30 cellular contexts compared by ENCODE assay signal in genomic region chr14:24192933-24193332, GRCh38. TPM values are rescaled to one million over a fixed set of nuclear protein-coding genes. Genes with fewer than 3 reads are reported as not detected.
DNase-seq lines count a peak whose midpoint lies in the region; ATAC-seq, FAIRE-seq and TF ChIP-seq lines count a peak whose summit lies in the region.
"Had no signal": no experiment of that assay in that cellular context is flagged by ENCODE, and none has a peak within 500 bp of the region (broad histone marks: within the 10 kb centered on the region; RNA-seq: fewer than 3 reads in every experiment).

No MANE protein-coding gene starts in this region.

- no peak overlapping the region for H3K27ac ChIP-seq in CD8-positive, alpha-beta T cell (ENCODE audit: low read depth, low read length)
- no peak overlapping the region for H3K27ac ChIP-seq in astrocyte (ENCODE audit: low read depth, low read length)
- H3K27ac ChIP-seq: body of pancreas, GM23248, HL-60, SK-N-MC, suprapubic skin had no signal

- H3K36me3 ChIP-seq in CD8-positive, alpha-beta T cell (ENCODE audit: insufficient read depth, low read length) = peaks cover 11% of the 10 kb centered on the region
- peaks cover 18% of the 10 kb centered on the region for H3K36me3 ChIP-seq in astrocyte (ENCODE audit: insufficient read depth, low read length)

- no peak overlapping the region for H3K4me3 Mint-ChIP-seq in activated naive CD4-positive, alpha-beta T cell treated with anti-CD3 and anti-CD28 coated beads, Interleukin-2, amount 10 ng/mL, durations not matched to agents 7 days and 5 days
- no peak overlapping the region for H3K4me3 Mint-ChIP-seq in CD8-positive, alpha-beta T cell
- H3K4me3 Mint-ChIP-seq in astrocyte (ENCODE audit: unreplicated experiment) (peak overlapping the region; percentile 34), nephron progenitor cell (no peak overlapping the region)
- H3K4me3 Mint-ChIP-seq: mesothelial cell of epicardium had no signal

- no peak overlapping the region for H3K4me2 ChIP-seq in astrocyte (ENCODE audit: low read length)

- intact Hi-C loops in CD8-positive, alpha-beta T cell (cut with DNase I, micrococcal nuclease) = no loop called here

- no peak overlapping the region for H3K4me3 ChIP-seq in CD8-positive, alpha-beta T cell (ENCODE audit: low read depth, low read length)
- no peak overlapping the region for H3K4me3 ChIP-seq in astrocyte (ENCODE audit: insufficient read depth, low read depth, low read length)
- H3K4me3 ChIP-seq: body of pancreas, GM12878, GM23248, SK-N-MC, suprapubic skin had no signal

- H3K9me3 Mint-ChIP-seq in activated naive CD4-positive, alpha-beta T cell treated with anti-CD3 and anti-CD28 coated beads, Interleukin-2, amount 10 ng/mL, durations not matched to agents 7 days and 5 days = no peaks in the 10 kb centered on the region
- H3K9me3 Mint-ChIP-seq in CD8-positive, alpha-beta T cell = no peaks in the 10 kb centered on the region
- H3K9me3 Mint-ChIP-seq in astrocyte (ENCODE audit: unreplicated experiment) = no peaks in the 10 kb centered on the region
- H3K9me3 Mint-ChIP-seq in nephron progenitor cell = no peaks in the 10 kb centered on the region
- H3K9me3 Mint-ChIP-seq: mesothelial cell of epicardium had no signal

- no peak for FAIRE-seq in astrocyte (lab: Jason Lieb, UNC)
- FAIRE-seq: D721Med, GM12878, keratinocyte had no signal

- no peak for TF ChIP-seq CTCF in CD8-positive, alpha-beta T cell (IDR thresholded peaks at IDR 0.05)
- TF ChIP-seq CTCF in astrocyte (IDR thresholded peaks at IDR 0.05; ENCODE audit: insufficient read depth, low read depth, low read length) (no peak), nephron progenitor cell (IDR thresholded peaks at IDR 0.05) (no peak)

- H3K4me1 Mint-ChIP-seq in activated naive CD4-positive, alpha-beta T cell treated with anti-CD3 and anti-CD28 coated beads, Interleukin-2, amount 10 ng/mL, durations not matched to agents 7 days and 5 days = peaks cover 68% of the 10 kb centered on the region
- H3K4me1 Mint-ChIP-seq in CD8-positive, alpha-beta T cell (ENCODE audit: low read depth) = peaks cover 54% of the 10 kb centered on the region
- H3K4me1 Mint-ChIP-seq in astrocyte (ENCODE audit: low read depth, unreplicated experiment) (peaks cover 22% of the 10 kb centered on the region), nephron progenitor cell (peaks cover 60% of the 10 kb centered on the region)

- peaks cover 64% of the 10 kb centered on the region for H3K79me2 ChIP-seq in astrocyte (ENCODE audit: insufficient read depth, low read length)

- peaks cover 1% of the 10 kb centered on the region for H4K20me1 ChIP-seq in astrocyte (ENCODE audit: insufficient read depth, low read length)

- peaks cover 31% of the 10 kb centered on the region for H3K4me1 ChIP-seq in CD8-positive, alpha-beta T cell (ENCODE audit: insufficient read depth, low read length)
- peaks cover 8% of the 10 kb centered on the region for H3K4me1 ChIP-seq in astrocyte (ENCODE audit: insufficient read depth, low read length)

- peaks cover 42% of the 10 kb centered on the region for H3K36me3 Mint-ChIP-seq in activated naive CD4-positive, alpha-beta T cell treated with anti-CD3 and anti-CD28 coated beads, Interleukin-2, amount 10 ng/mL, durations not matched to agents 7 days and 5 days
- peaks cover 37% of the 10 kb centered on the region for H3K36me3 Mint-ChIP-seq in CD8-positive, alpha-beta T cell
- H3K36me3 Mint-ChIP-seq in astrocyte (ENCODE audit: low read depth, unreplicated experiment) (peaks cover 17% of the 10 kb centered on the region), nephron progenitor cell (ENCODE audit: low read depth) (peaks cover 41% of the 10 kb centered on the region)

- DNase-seq in activated naive CD4-positive, alpha-beta T cell treated with anti-CD3 and anti-CD28 coated beads, Interleukin-2, amount 10 ng/mL, durations not matched to agents 7 days and 5 days = no peak
- no peak for DNase-seq in activated naive CD4-positive, alpha-beta T cell treated with Interleukin-2 at 50 U/mL for 16 hours
- DNase-seq in CD8-positive, alpha-beta T cell = no peak
- DNase-seq in astrocyte (ENCODE audit: low read depth) (no peak), nephron progenitor cell (no peak), activated gamma-delta T cell (lab: John Stamatoyannopoulos, UW) (no peak)
- DNase-seq in central memory CD4-positive, alpha-beta T cell = no peak
- DNase-seq: ACHN; activated CD8-positive, alpha-beta memory T cell treated with anti-CD3 and anti-CD28 coated beads, Interleukin-2, amount 50 U/mL, for 48 hours; activated effector memory CD4-positive, alpha-beta T cell treated with Interleukin-2 at 50 U/mL for 16 hours; body of pancreas; C1 segment of cervical spinal cord; GM23248; left ventricle myocardium superior; NCI-H1436 treated with DMSO at 0.1 percent for 48 hours; NCI-H446 treated with DMSO at 0.1 percent for 48 hours; NCI-H82; posterior cingulate gyrus; stimulated activated CD4-positive, alpha-beta T cell treated with anti-CD3 and anti-CD28 coated beads, Interleukin-4, amount 100 ng/mL, for 4 hours; stimulated activated naive CD4-positive, alpha-beta T cell had no signal

- H3K27me3 Mint-ChIP-seq in activated naive CD4-positive, alpha-beta T cell treated with anti-CD3 and anti-CD28 coated beads, Interleukin-2, amount 10 ng/mL, durations not matched to agents 7 days and 5 days = no peaks in the 10 kb centered on the region
- H3K27me3 Mint-ChIP-seq in CD8-positive, alpha-beta T cell (ENCODE audit: low read depth) = no peaks in the 10 kb centered on the region
- H3K27me3 Mint-ChIP-seq in astrocyte (ENCODE audit: low read depth, unreplicated experiment) (no peaks in the 10 kb centered on the region), nephron progenitor cell (ENCODE audit: low read depth, poor library complexity) (peaks cover 5% of the 10 kb centered on the region)

- no peaks in the 10 kb centered on the region for H3K27me3 ChIP-seq in CD8-positive, alpha-beta T cell (ENCODE audit: insufficient read depth, low read length)
- no peaks in the 10 kb centered on the region for H3K27me3 ChIP-seq in astrocyte (ENCODE audit: insufficient read depth, low read length)
- H3K27me3 ChIP-seq: body of pancreas, suprapubic skin had no signal

- POLR2A ChIA-PET in CD8-positive, alpha-beta T cell (lab: Charles Lee) = no interaction called here

- no peak overlapping the region for H2AFZ ChIP-seq in astrocyte (ENCODE audit: low read depth, low read length)
- H2AFZ ChIP-seq: GM23248 had no signal

- peak overlapping the region; percentile 68 for H3K27ac Mint-ChIP-seq in activated naive CD4-positive, alpha-beta T cell treated with anti-CD3 and anti-CD28 coated beads, Interleukin-2, amount 10 ng/mL, durations not matched to agents 7 days and 5 days
- peak overlapping the region; percentile 74 for H3K27ac Mint-ChIP-seq in CD8-positive, alpha-beta T cell
- H3K27ac Mint-ChIP-seq in astrocyte (ENCODE audit: unreplicated experiment) (no peak overlapping the region), nephron progenitor cell (peak overlapping the region; percentile 54)

- CTCF ChIA-PET in activated naive CD4-positive, alpha-beta T cell treated with anti-CD3 and anti-CD28 coated beads, Interleukin-2, amount 10 ng/mL, durations not matched to agents 7 days and 5 days (lab: Charles Lee) = no interaction called here
- CTCF ChIA-PET in CD8-positive, alpha-beta T cell (lab: Charles Lee) = interaction anchor here (2.1 to 3.8 kb wide), 2 partner anchors 23 to 32 kb away, joined by 5 to 27 read pairs; partner anchors contain the start of genes IRF9 and MDP1

- no peaks in the 10 kb centered on the region for H3K9me3 ChIP-seq in CD8-positive, alpha-beta T cell (ENCODE audit: low read length)
- no peaks in the 10 kb centered on the region for H3K9me3 ChIP-seq in astrocyte (ENCODE audit: insufficient read depth, low read depth, low read length)
- H3K9me3 ChIP-seq: body of pancreas, suprapubic skin had no signal

- ATAC-seq in CD8-positive, alpha-beta T cell = no peak
- no peak for ATAC-seq in HG02938 (IDR thresholded peaks at IDR 0.05; ENCODE audit: unreplicated experiment)
- ATAC-seq: body of pancreas, GM12878, left ventricle myocardium superior, right cardiac atrium had no signal

- H3K9ac ChIP-seq in astrocyte (ENCODE audit: low read length) = no peak overlapping the region
- H3K9ac ChIP-seq: GM23248 had no signal

RNA-seq across cellular contexts. Expression of gene TM9SF1, which starts 2.3 kb away (rescaled TPM):
- 10 to 100 TPM; 17.5 to 20.4 TPM for total RNA-seq in CD8-positive, alpha-beta T cell
- total RNA-seq in astrocyte = 59.3 and 62.9 TPM in 2 replicates

RNA-seq across cellular contexts. Expression of gene IPO4, which starts 4.3 kb away (rescaled TPM):
- 10 to 100 TPM; 69.2 to 75.6 TPM for total RNA-seq in CD8-positive, alpha-beta T cell
- 46.1 and 53.3 TPM in 2 replicates for total RNA-seq in astrocyte

RNA-seq across cellular contexts. Expression of gene TSSK4, which starts 12.6 kb away (rescaled TPM):
- total RNA-seq in CD8-positive, alpha-beta T cell = under 1 TPM; 0.38 to 0.56 TPM
- 0.22 and 0.34 TPM in 2 replicates for total RNA-seq in astrocyte
- total RNA-seq: chondrocyte, GM12878, GM23248, suprapubic skin had no signal

RNA-seq across cellular contexts. Expression of gene CHMP4A, which starts 20.4 kb away (rescaled TPM):
- total RNA-seq in CD8-positive, alpha-beta T cell = 10 to 100 TPM; 70.1 to 77.6 TPM
- total RNA-seq in astrocyte = 26.7 and 32.2 TPM in 2 replicates

RNA-seq across cellular contexts. Expression of gene REC8, which starts 21.1 kb away (rescaled TPM):
- 100 to 1,000 TPM; 131 to 144 TPM for total RNA-seq in CD8-positive, alpha-beta T cell
- 33.5 and 46.4 TPM in 2 replicates for total RNA-seq in astrocyte
